In genomic region chr15:100198442-100198841, GRCh38 we compare ENCODE assay signal across 25 cellular contexts.
"Had no signal": no experiment of that assay in that cellular context is flagged by ENCODE, and none has a peak within 500 bp of the region (broad histone marks: within the 10 kb centered on the region; RNA-seq: fewer than 3 reads in every experiment).

No MANE protein-coding gene starts in this region.

- DNase-seq: activated CD4-positive, alpha-beta memory T cell treated with anti-CD3 and anti-CD28 coated beads for 36 hours; activated CD4-positive, alpha-beta T cell treated with anti-CD3 and anti-CD28 coated beads, Interleukin-2, amount 10 ng/mL, durations not matched to agents 7 days and 5 days; activated CD4-positive, CD25-positive, alpha-beta regulatory T cell; activated gamma-delta T cell treated with Interleukin-2 at 50 U/mL for 16 hours; activated naive CD4-positive, alpha-beta T cell treated with anti-CD3 and anti-CD28 coated beads, Interleukin-2, amount 10 ng/mL, durations not matched to agents 7 days and 5 days; activated naive CD8-positive, alpha-beta T cell treated with anti-CD3 and anti-CD28 coated beads for 36 hours; activated T-cell treated with anti-CD3 and anti-CD28 coated beads, Interleukin-2, amount 50 U/mL, for 48 hours; NCI-H1092 treated with DMSO at 0.1 percent for 48 hours; NCI-H1417 treated with DMSO at 0.1 percent for 48 hours; NCI-H1694; NCI-H2029; NCI-H2107; NCI-H2171 treated with DMSO at 0.1 percent for 48 hours; NCI-H345; NCI-H510A; NCI-H526 treated with DMSO at 0.1 percent for 48 hours; NCI-H82; OCI-M1; RPMI8226; T-helper 9 cell had no signal

- H3K27ac Mint-ChIP-seq: activated CD4-positive, alpha-beta memory T cell treated with anti-CD3 and anti-CD28 coated beads for 36 hours; activated CD4-positive, alpha-beta T cell treated with anti-CD3 and anti-CD28 coated beads, Interleukin-2, amount 10 ng/mL, durations not matched to agents 7 days and 5 days; activated naive CD4-positive, alpha-beta T cell treated with anti-CD3 and anti-CD28 coated beads, Interleukin-2, amount 10 ng/mL, durations not matched to agents 7 days and 5 days; activated naive CD8-positive, alpha-beta T cell treated with anti-CD3 and anti-CD28 coated beads for 36 hours; activated T-helper 2 cell treated with anti-CD3 and anti-CD28 coated beads, Interferon-gamma antibody, Interleukin-2, Interleukin-4, amounts not matched to agents 10 μg/mL and 5 μg/mL and 100 μg/mL, durations not matched to agents 14 hours and 24 hours and 36 hours; T-helper 1 cell treated with Interleukin-12 subunit alpha and Interleukin-12 subunit beta and Interleukin-4 antibody, amounts not matched to agents 30 μg/mL and 1 μg/mL, for 36 hours had no signal

- H3K4me2 ChIP-seq: KMS-11 had no signal

- H3K36me3 Mint-ChIP-seq: activated naive CD4-positive, alpha-beta T cell treated with anti-CD3 and anti-CD28 coated beads, Interleukin-2, amount 10 ng/mL, durations not matched to agents 7 days and 5 days; activated naive CD8-positive, alpha-beta T cell treated with anti-CD3 and anti-CD28 coated beads for 36 hours had no signal

- ATAC-seq: Panc1, Right ventricle myocardium inferior had no signal

- H3K4me3 Mint-ChIP-seq: activated CD4-positive, alpha-beta memory T cell treated with anti-CD3 and anti-CD28 coated beads for 36 hours; activated CD4-positive, alpha-beta T cell treated with anti-CD3 and anti-CD28 coated beads, Interleukin-2, amount 10 ng/mL, durations not matched to agents 7 days and 5 days; activated naive CD4-positive, alpha-beta T cell treated with anti-CD3 and anti-CD28 coated beads, Interleukin-2, amount 10 ng/mL, durations not matched to agents 7 days and 5 days; activated naive CD8-positive, alpha-beta T cell treated with anti-CD3 and anti-CD28 coated beads for 36 hours; T-helper 1 cell treated with Interleukin-12 subunit alpha and Interleukin-12 subunit beta and Interleukin-4 antibody, amounts not matched to agents 30 μg/mL and 1 μg/mL, for 36 hours had no signal

- H3K27ac ChIP-seq: KMS-11 had no signal

- H3K9me3 Mint-ChIP-seq: activated CD4-positive, alpha-beta memory T cell treated with anti-CD3 and anti-CD28 coated beads for 36 hours; activated CD4-positive, alpha-beta T cell treated with anti-CD3 and anti-CD28 coated beads, Interleukin-2, amount 10 ng/mL, durations not matched to agents 7 days and 5 days; activated naive CD4-positive, alpha-beta T cell treated with anti-CD3 and anti-CD28 coated beads, Interleukin-2, amount 10 ng/mL, durations not matched to agents 7 days and 5 days; activated T-helper 2 cell treated with anti-CD3 and anti-CD28 coated beads, Interferon-gamma antibody, Interleukin-2, Interleukin-4, amounts not matched to agents 10 μg/mL and 5 μg/mL and 100 μg/mL, durations not matched to agents 14 hours and 24 hours and 36 hours; T-helper 1 cell treated with Interleukin-12 subunit alpha and Interleukin-12 subunit beta and Interleukin-4 antibody, amounts not matched to agents 30 μg/mL and 1 μg/mL, for 36 hours had no signal

- H3K9ac ChIP-seq: KMS-11 had no signal
